In genomic region chr1:196649990-196650389, GRCh38 we compare ENCODE assay signal across 38 cellular contexts. TPM values are rescaled to one million over a fixed set of nuclear protein-coding genes. Genes with fewer than 3 reads are reported as not detected.
DNase-seq lines count a peak whose midpoint lies in the region; ATAC-seq, FAIRE-seq and TF ChIP-seq lines count a peak whose summit lies in the region.
"Had no signal": no experiment of that assay in that cellular context is flagged by ENCODE, and none has a peak within 500 bp of the region (broad histone marks: within the 10 kb centered on the region; RNA-seq: fewer than 3 reads in every experiment).

No MANE protein-coding gene starts in this region.

- intact Hi-C loops in K562 (cut with micrococcal nuclease) = loop anchor here (5.0 kb wide), 1 partner anchor 547 kb away; no protein-coding TSS in a partner anchor

- no peaks in the 10 kb centered on the region for H3K36me3 ChIP-seq in ES-I3 (ENCODE audit: insufficient read depth, low read length)
- H3K36me3 ChIP-seq in K562 (ENCODE audit: control insufficient read depth, insufficient read depth, low read length) = no peaks in the 10 kb centered on the region
- no peaks in the 10 kb centered on the region for H3K36me3 ChIP-seq in neural progenitor cell
- H3K36me3 ChIP-seq: brain microvascular endothelial cell, esophagus muscularis mucosa, heart left ventricle, lower lobe of right lung, MG63, pancreas, thyroid gland, uterus had no signal

- H4K20me1 ChIP-seq in K562 (replicated peaks; ENCODE audit: control insufficient read depth, insufficient read depth, low read length) (no peaks in the 10 kb centered on the region), neural progenitor cell (ENCODE audit: low read depth) (no peaks in the 10 kb centered on the region)

- H3K36me3 Mint-ChIP-seq in neural progenitor cell (no peaks in the 10 kb centered on the region), mesothelial cell of epicardium (no peaks in the 10 kb centered on the region)
- H3K36me3 Mint-ChIP-seq: activated naive CD4-positive, alpha-beta T cell treated with anti-CD3 and anti-CD28 coated beads, Interleukin-2, amount 10 ng/mL, durations not matched to agents 7 days and 5 days; naive thymus-derived CD8-positive, alpha-beta T cell had no signal

- POLR2A ChIA-PET in K562 (lab: Yijun Ruan, JAX) = no interaction called here

- H3K9me3 ChIP-seq in ES-I3 (ENCODE audit: control insufficient read depth, insufficient read depth, low read length) (no peaks in the 10 kb centered on the region), K562 (replicated peaks; ENCODE audit: control insufficient read depth, insufficient read depth, low read depth, low read length) (no peaks in the 10 kb centered on the region), neural progenitor cell (ENCODE audit: low read depth) (no peaks in the 10 kb centered on the region)
- H3K9me3 ChIP-seq: esophagus muscularis mucosa, heart left ventricle, lower lobe of right lung, MG63, pancreas, thyroid gland, uterus had no signal

- H3K4me3 Mint-ChIP-seq in neural progenitor cell (no peak overlapping the region), mesothelial cell of epicardium (no peak overlapping the region)
- H3K4me3 Mint-ChIP-seq: activated CD8-positive, alpha-beta T cell treated with anti-CD3 and anti-CD28 coated beads for 36 hours; activated naive CD4-positive, alpha-beta T cell treated with anti-CD3 and anti-CD28 coated beads, Interleukin-2, amount 10 ng/mL, durations not matched to agents 7 days and 5 days; activated T-helper 1 cell treated with anti-CD3 and anti-CD28 coated beads, Interleukin-12 subunit alpha, Interleukin-12 subunit beta, Interleukin-2, Interleukin-4 antibody, amounts not matched to agents 30 ng/mL and 10 ng/mL and 1 ng/mL, durations not matched to agents 14 hours and 24 hours and 36 hours; naive thymus-derived CD8-positive, alpha-beta T cell had no signal

- ATAC-seq in K562 = peak; percentile 82
- ATAC-seq: activated CD8-positive, alpha-beta T cell treated with anti-CD3 and anti-CD28 coated beads for 36 hours; heart left ventricle; naive thymus-derived CD8-positive, alpha-beta T cell; pancreas had no signal

- H3K4me1 ChIP-seq in ES-I3 (ENCODE audit: insufficient read depth, low read length) (no peaks in the 10 kb centered on the region), K562 (replicated peaks in 1 of 2; ENCODE audit: control insufficient read depth in 2 of 2, insufficient read depth in 2 of 2, low read length in 2 of 2) (peaks cover 0 to 3% of the 10 kb centered on the region in 2 experiments; a peak in 2 of 5 replicates), neural progenitor cell (no peaks in the 10 kb centered on the region)
- H3K4me1 ChIP-seq: esophagus muscularis mucosa, lower lobe of right lung, thyroid gland, uterus had no signal

- no peak for TF ChIP-seq EP300 in K562 (IDR thresholded peaks at IDR 0.05; ENCODE audit: low read length)

- H3K4me1 Mint-ChIP-seq in neural progenitor cell (no peaks in the 10 kb centered on the region), mesothelial cell of epicardium (peaks cover 9% of the 10 kb centered on the region)

- H3K27ac Mint-ChIP-seq in neural progenitor cell (no peak overlapping the region), mesothelial cell of epicardium (no peak overlapping the region)
- H3K27ac Mint-ChIP-seq: activated CD8-positive, alpha-beta T cell treated with anti-CD3 and anti-CD28 coated beads for 36 hours; activated naive CD4-positive, alpha-beta T cell treated with anti-CD3 and anti-CD28 coated beads, Interleukin-2, amount 10 ng/mL, durations not matched to agents 7 days and 5 days; activated T-helper 1 cell treated with anti-CD3 and anti-CD28 coated beads, Interleukin-12 subunit alpha, Interleukin-12 subunit beta, Interleukin-2, Interleukin-4 antibody, amounts not matched to agents 30 ng/mL and 10 ng/mL and 1 ng/mL, durations not matched to agents 14 hours and 24 hours and 36 hours; naive thymus-derived CD8-positive, alpha-beta T cell had no signal

- peak; percentile 51; the same call in 1 of the 2 replicates for TF ChIP-seq POLR2A in K562 (conservative IDR thresholded peaks at IDR 0.05)

- no TSS peak for BruUV-seq in K562 (replicated peaks; lab: Mats Ljungman, UMichigan)

- H3K4me2 ChIP-seq in K562 (ENCODE audit: insufficient read depth, low read length) = peak overlapping the region; percentile 73
- H3K4me2 ChIP-seq in neural progenitor cell = no peak overlapping the region
- H3K4me2 ChIP-seq: KMS-11 had no signal

- in situ Hi-C loops in K562 (cut with MboI) = loop anchor here (25.0 kb wide), 1 partner anchor 763 kb away; no protein-coding TSS in a partner anchor

- peaks cover 31% of the 10 kb centered on the region for H3K79me2 ChIP-seq in K562 (ENCODE audit: control insufficient read depth, insufficient read depth, low read length)
- H3K79me2 ChIP-seq in neural progenitor cell (ENCODE audit: low read depth) = no peaks in the 10 kb centered on the region

- TF ChIP-seq CTCF in K562 (IDR thresholded peaks at IDR 0.05 in 2 of 3, conservative IDR thresholded peaks at IDR 0.05 in 1 of 3; ENCODE audit: insufficient read depth in 2 of 3, low read depth in 1 of 3, low read length in 3 of 3) (no peak), neural progenitor cell (IDR thresholded peaks at IDR 0.05) (no peak), mesothelial cell of epicardium (IDR thresholded peaks at IDR 0.05; ENCODE audit: unreplicated experiment) (no peak)

- H2AFZ ChIP-seq in K562 (ENCODE audit: low read depth, low read length) (peak overlapping the region; percentile 80), neural progenitor cell (replicated peaks) (peak overlapping the region; percentile 46)

- WGBS in K562 (ENCODE audit: insufficient coverage, low coverage, missing lambda C conversion rate) = 20% methylated on average over 12 of the region's 12 CpGs

- CTCF ChIA-PET in K562 (lab: Yijun Ruan, JAX; ENCODE audit: low intra/inter-chr PET ratio) = no interaction called here

- H3K9me3 Mint-ChIP-seq in neural progenitor cell (no peaks in the 10 kb centered on the region), mesothelial cell of epicardium (no peaks in the 10 kb centered on the region)
- H3K9me3 Mint-ChIP-seq: activated CD8-positive, alpha-beta T cell treated with anti-CD3 and anti-CD28 coated beads for 36 hours; activated naive CD4-positive, alpha-beta T cell treated with anti-CD3 and anti-CD28 coated beads, Interleukin-2, amount 10 ng/mL, durations not matched to agents 7 days and 5 days; activated T-helper 1 cell treated with anti-CD3 and anti-CD28 coated beads, Interleukin-12 subunit alpha, Interleukin-12 subunit beta, Interleukin-2, Interleukin-4 antibody, amounts not matched to agents 30 ng/mL and 10 ng/mL and 1 ng/mL, durations not matched to agents 14 hours and 24 hours and 36 hours; CD4-positive, alpha-beta memory T cell; naive thymus-derived CD8-positive, alpha-beta T cell had no signal

- H3K27ac ChIP-seq in K562 (ENCODE audit: extremely low read depth, low read depth, low read length) (peak overlapping the region; percentile 67), neural progenitor cell (no peak overlapping the region)
- H3K27ac ChIP-seq: brain microvascular endothelial cell, esophagus muscularis mucosa, heart left ventricle, KMS-11, lower lobe of right lung, pancreas, RWPE1, thyroid gland, uterus had no signal

- H3K27me3 ChIP-seq in K562 (ENCODE audit: control insufficient read depth in 2 of 2, insufficient read depth in 2 of 2, low read length in 2 of 2) = no peaks in the 10 kb centered on the region
- H3K27me3 ChIP-seq in neural progenitor cell = no peaks in the 10 kb centered on the region
- H3K27me3 ChIP-seq: brain microvascular endothelial cell, esophagus muscularis mucosa, heart left ventricle, MG63, thyroid gland, uterus had no signal

- DNase-seq in HuH-7 (ENCODE audit: low spot score) (peak; percentile 1), K562 (ENCODE audit: extremely low read depth in 1 of 4, low spot score in 3 of 4) (peak in 3 of 4 experiments; percentile 13 to 73 (median 44)), neural progenitor cell (ENCODE audit: low spot score) (no peak), T1000 (lab: John Stamatoyannopoulos, UW) (no peak), NCI-H748 treated with DMSO at 0.1 percent for 48 hours (lab: John Stamatoyannopoulos, UW) (no peak), mesothelial cell of epicardium (ENCODE audit: low spot score in 2 of 2, unreplicated experiment in 2 of 2) (no peak), HTR-8/SVneo (ENCODE audit: insufficient read length, low spot score) (no peak)
- DNase-seq: activated CD8-positive, alpha-beta memory T cell treated with anti-CD3 and anti-CD28 coated beads, Interleukin-2, amount 50 U/mL, for 48 hours; activated CD8-positive, alpha-beta T cell treated with anti-CD3 and anti-CD28 coated beads for 36 hours; activated naive CD4-positive, alpha-beta T cell treated with anti-CD3 and anti-CD28 coated beads, Interleukin-2, amount 10 ng/mL, durations not matched to agents 7 days and 5 days; brain microvascular endothelial cell; CD4-positive, alpha-beta memory T cell; cerebellar nuclear complex; foreskin fibroblast; HCEC 1CT; heart left ventricle; lower lobe of right lung; MG63; naive thymus-derived CD8-positive, alpha-beta T cell; NCI-H1105; NCI-H1930; NCI-H2171 treated with DMSO at 0.1 percent for 48 hours; OCI-M1; pancreas; retina; stimulated activated CD4-positive, alpha-beta T cell treated with anti-CD3 and anti-CD28 coated beads, Interleukin-2, amount 100 ng/mL, for 24 hours; stimulated activated CD8-positive, alpha-beta memory T cell treated with anti-CD3 and anti-CD28 coated beads, Interleukin-4, amount 100 ng/mL, for 48 hours; thyroid gland; uterus had no signal

- no peaks in the 10 kb centered on the region for H3K27me3 Mint-ChIP-seq in neural progenitor cell (ENCODE audit: insufficient read depth, low read depth)
- no peaks in the 10 kb centered on the region for H3K27me3 Mint-ChIP-seq in mesothelial cell of epicardium (ENCODE audit: low read depth)
- H3K27me3 Mint-ChIP-seq: activated naive CD4-positive, alpha-beta T cell treated with anti-CD3 and anti-CD28 coated beads, Interleukin-2, amount 10 ng/mL, durations not matched to agents 7 days and 5 days had no signal

- no peak for TF ChIP-seq RAD21 in K562 (CRISPR knock-in tag; conservative IDR thresholded peaks at IDR 0.05 in 1 of 2, IDR thresholded peaks at IDR 0.05 in 1 of 2)

- no peaks in the 10 kb centered on the region for H3K9me1 ChIP-seq in K562 (ENCODE audit: control insufficient read depth, insufficient read depth, low read length)

- H3K4me3 ChIP-seq in K562 (no peak overlapping the region), neural progenitor cell (no peak overlapping the region)
- H3K4me3 ChIP-seq: esophagus muscularis mucosa, heart left ventricle, lower lobe of right lung, MG63, pancreas, SK-N-MC, thyroid gland, uterus had no signal

- FAIRE-seq in K562 (lab: Jason Lieb, UNC) = peak; percentile 44
- no peak for FAIRE-seq in HTR-8/SVneo (lab: Jason Lieb, UNC)
- FAIRE-seq: endometrium, GM18507 had no signal

- H3K9ac ChIP-seq in ES-I3 (ENCODE audit: low read depth, low read length) (peak overlapping the region; percentile 46; the same call in 1 of the 2 replicates), K562 (ENCODE audit: insufficient read depth in 1 of 2, low read depth in 2 of 2, low read length in 2 of 2) (peak overlapping the region; percentile 36 to 76), neural progenitor cell (no peak overlapping the region)
- H3K9ac ChIP-seq: KMS-11 had no signal

- H3F3A ChIP-seq in neural progenitor cell (ENCODE audit: low read depth) = no peaks in the 10 kb centered on the region

RNA-seq across cellular contexts. Expression of gene CFH, which starts 1.9 kb away (rescaled TPM):
- 90.2 and 229 TPM in 2 replicates for total RNA-seq in K562 (2011; cell fraction: chromatin; rRNA removed; ENCODE audit: low replicate concordance)
- 43.5 and 56.7 TPM in 2 replicates for total RNA-seq in K562 (2011; cell fraction: nucleolus; rRNA removed)
- total RNA-seq in K562 (2011; cell fraction: nucleoplasm; rRNA removed) = 90.6 and 103 TPM in 2 replicates
- 31.6 and 31.8 TPM in 2 replicates for total RNA-seq in K562 (2014; rRNA removed)
- total RNA-seq in K562 (2014; rRNA removed; fragmentation: Illumina TruSeq; extraction: Trizol) = 69.0 and 72.2 TPM in 2 replicates
- total RNA-seq in K562 (2015; rRNA removed; fragmentation: Illumina TruSeq; extraction: Trizol) = 88.6 and 96.1 TPM in 2 replicates
- total RNA-seq in K562 (2021) = 40.8 and 46.6 TPM in 2 replicates
- polyA plus RNA-seq in K562 (2011; rRNA removed) = 106 and 107 TPM in 2 replicates
- polyA plus RNA-seq in K562 (2011; cell fraction: cytosol; rRNA removed) = 14.8 and 39.6 TPM in 2 replicates
- 64.8 and 122 TPM in 2 replicates for polyA plus RNA-seq in K562 (2011; cell fraction: nucleus; rRNA removed)
- polyA plus RNA-seq in K562 (2012) = 76.4 and 121 TPM in 2 replicates
- 41.6 and 48.3 TPM in 2 replicates for polyA plus RNA-seq in K562 (2014; fragmentation: Illumina TruSeq; extraction: Trizol)
- 10 to 100 TPM; 45.6 to 58.8 TPM for polyA plus RNA-seq in K562 (2014; fragmentation: Nextera tagmentation; extraction: Ambion mirVana)
- 47.0 and 50.7 TPM in 2 replicates for polyA plus RNA-seq in K562 (2014; rRNA removed)
- 125 and 163 TPM in 2 replicates for polyA minus RNA-seq in K562 (2011; rRNA and poly(A)+ RNA removed)
- polyA minus RNA-seq in K562 (2011; cell fraction: cytosol; rRNA and poly(A)+ RNA removed) = 30.7 and 33.8 TPM in 2 replicates
- 54.3 and 144 TPM in 2 replicates for polyA minus RNA-seq in K562 (2011; cell fraction: nucleus; rRNA and poly(A)+ RNA removed)
- not detected in 2 replicates for total RNA-seq in neural progenitor cell (ENCODE audit: low replicate concordance)
- 8.7 to 11.4 TPM (median 8.8 TPM) in 3 replicates for total RNA-seq in mesothelial cell of epicardium

RNA-seq across cellular contexts. Expression of gene KCNT2, which starts 41.8 kb away (rescaled TPM):
- 0.58 and 2.4 TPM in 2 replicates for total RNA-seq in K562 (2011; cell fraction: chromatin; rRNA removed; ENCODE audit: low replicate concordance)
- total RNA-seq in K562 (2011; cell fraction: nucleolus; rRNA removed) = 0.17 and 0.79 TPM in 2 replicates
- total RNA-seq in K562 (2011; cell fraction: nucleoplasm; rRNA removed) = 0.88 and 0.99 TPM in 2 replicates
- total RNA-seq in K562 (2014; rRNA removed) = 0.49 and 0.59 TPM in 2 replicates
- total RNA-seq in K562 (2014; rRNA removed; fragmentation: Illumina TruSeq; extraction: Trizol) = 0.35 and 0.73 TPM in 2 replicates
- total RNA-seq in K562 (2015; rRNA removed; fragmentation: Illumina TruSeq; extraction: Trizol) = 0.26 and 0.58 TPM in 2 replicates
- 0.33 and 0.49 TPM in 2 replicates for total RNA-seq in K562 (2021)
- polyA plus RNA-seq in K562 (2011; rRNA removed) = 0.18 and 0.42 TPM in 2 replicates
- polyA plus RNA-seq in K562 (2011; cell fraction: cytosol; rRNA removed) = 0.04 and 0.22 TPM in 2 replicates
- polyA plus RNA-seq in K562 (2011; cell fraction: nucleus; rRNA removed) = 0.26 and 0.95 TPM in 2 replicates
- polyA plus RNA-seq in K562 (2012) = 0.25 and 0.51 TPM in 2 replicates
- polyA plus RNA-seq in K562 (2014; fragmentation: Illumina TruSeq; extraction: Trizol) = 0.19 and 0.24 TPM in 2 replicates
- under 1 TPM; 0.13 to 0.28 TPM for polyA plus RNA-seq in K562 (2014; fragmentation: Nextera tagmentation; extraction: Ambion mirVana)
- 0.16 and 0.19 TPM in 2 replicates for polyA plus RNA-seq in K562 (2014; rRNA removed)
- polyA minus RNA-seq in K562 (2011; rRNA and poly(A)+ RNA removed) = 1.1 and 2.7 TPM in 2 replicates
- 0.64 TPM in 1 of 2 replicates, not detected in the other for polyA minus RNA-seq in K562 (2011; cell fraction: cytosol; rRNA and poly(A)+ RNA removed)
- polyA minus RNA-seq in K562 (2011; cell fraction: nucleus; rRNA and poly(A)+ RNA removed) = 0.81 and 4.1 TPM in 2 replicates
- 24.1 and 29.8 TPM in 2 replicates for total RNA-seq in neural progenitor cell (ENCODE audit: low replicate concordance)
- total RNA-seq in mesothelial cell of epicardium = 25.6 to 26.4 TPM (median 26.0 TPM) in 3 replicates
- total RNA-seq: activated CD8-positive, alpha-beta T cell treated with anti-CD3 and anti-CD28 coated beads for 36 hours; activated T-helper 1 cell treated with anti-CD3 and anti-CD28 coated beads, Interleukin-12 subunit alpha, Interleukin-12 subunit beta, Interleukin-2, Interleukin-4 antibody, amounts not matched to agents 30 ng/mL and 10 ng/mL and 1 ng/mL, durations not matched to agents 14 hours and 24 hours and 36 hours; CD4-positive, alpha-beta memory T cell; naive thymus-derived CD8-positive, alpha-beta T cell; T-helper 1 cell treated with Interleukin-12 subunit alpha and Interleukin-12 subunit beta and Interleukin-4 antibody, amounts not matched to agents 30 ng/mL and 1 ng/mL, for 36 hours had no signal
- polyA plus RNA-seq: CD4-positive, alpha-beta memory T cell; naive thymus-derived CD8-positive, alpha-beta T cell had no signal

Comparison
In these comparisons a context has a peak if more than half of its experiments do, and no peak if none do; other contexts are left out.
1. DNase-seq: peak in HuH-7 (single experiment) and K562 (3 of 4); none in neural progenitor cell (single experiment), T1000 (single experiment), NCI-H748 treated with DMSO at 0.1 percent for 48 hours (single experiment), mesothelial cell of epicardium (0 of 2) and HTR-8/SVneo (single experiment).